In the genomic region with DNA sequence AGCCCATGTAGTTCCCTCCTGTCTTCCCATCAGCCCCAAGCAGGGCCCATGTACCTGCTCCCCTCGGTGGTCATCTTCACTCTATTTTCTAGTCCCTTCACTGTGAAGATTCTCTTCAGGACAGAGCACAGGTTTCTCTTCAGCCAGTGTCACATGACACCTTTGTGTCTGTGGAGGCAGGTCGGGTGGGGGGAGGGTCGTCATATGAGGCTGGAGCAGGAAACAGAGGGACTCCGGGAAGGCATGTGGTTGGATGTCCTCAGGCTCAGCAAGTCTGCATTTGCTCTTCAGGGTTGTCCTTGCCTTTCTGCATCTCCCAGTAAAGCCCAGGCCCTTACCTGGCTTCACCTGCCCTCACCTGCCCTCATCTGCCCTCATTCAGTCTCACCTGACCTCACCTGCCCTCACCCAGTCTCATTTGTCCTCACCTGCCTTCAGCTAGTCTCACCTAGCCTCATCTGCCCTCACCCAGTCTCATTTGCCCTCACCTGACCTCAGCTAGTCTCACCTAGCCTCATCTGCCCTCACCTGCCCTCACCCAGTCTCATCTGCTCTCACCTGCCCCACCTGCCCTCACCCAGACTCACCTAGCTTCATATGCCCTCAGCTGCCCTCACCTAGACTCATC, we compare ENCODE assay signal across 19 cellular contexts.
DNase-seq lines count a peak whose midpoint lies in the region; ATAC-seq, FAIRE-seq and TF ChIP-seq lines count a peak whose summit lies in the region.
"Had no signal": no experiment of that assay in that cellular context is flagged by ENCODE, and none has a peak within 500 bp of the region (broad histone marks: within the 10 kb centered on the region; RNA-seq: fewer than 3 reads in every experiment).

No MANE protein-coding gene starts in this region.

- TF ChIP-seq RAD21 in K562 (CRISPR knock-in tag; conservative IDR thresholded peaks at IDR 0.05 in 1 of 2, IDR thresholded peaks at IDR 0.05 in 1 of 2) = no peak

- H3K4me2 ChIP-seq in K562 (ENCODE audit: insufficient read depth, low read length) = no peak overlapping the region

- 5% methylated on average over 4 of the region's 4 CpGs for WGBS in K562 (ENCODE audit: insufficient coverage, low coverage, missing lambda C conversion rate)
- WGBS in thyroid gland, 2 donors = 21 to 22% methylated on average over 4 of the region's 4 CpGs

- no peaks in the 10 kb centered on the region for H3K9me1 ChIP-seq in K562 (ENCODE audit: control insufficient read depth, insufficient read depth, low read length)

- H3K9me3 ChIP-seq in K562 (replicated peaks; ENCODE audit: control insufficient read depth, insufficient read depth, low read depth, low read length) (no peaks in the 10 kb centered on the region), mucosa of descending colon (no peaks in the 10 kb centered on the region), thyroid gland (no peaks in the 10 kb centered on the region), breast epithelium (peaks cover 6% of the 10 kb centered on the region in 2 donors)
- H3K9me3 ChIP-seq: Peyer's patch, sigmoid colon, SJSA1 had no signal

- CTCF ChIA-PET in K562 (lab: Yijun Ruan, JAX; ENCODE audit: low intra/inter-chr PET ratio) = interaction anchor here (0.6 kb wide), 1 partner anchor 232 kb away, joined by 3 read pairs; no protein-coding TSS in a partner anchor

- FAIRE-seq in K562 (lab: Jason Lieb, UNC) = no peak
- FAIRE-seq: GM12892 had no signal

- ATAC-seq in K562 (no peak), mucosa of descending colon (peak; percentile 26), GM21723 (IDR thresholded peaks at IDR 0.05; ENCODE audit: unreplicated experiment) (no peak)

- H3K27ac ChIP-seq in K562 (ENCODE audit: extremely low read depth, low read depth, low read length) (no peak overlapping the region), thyroid gland (no peak overlapping the region), breast epithelium (no peak overlapping the region)
- H3K27ac ChIP-seq: cardiac muscle cell, Peyer's patch, sigmoid colon, SJSA1 had no signal

- H3K9ac ChIP-seq in K562 (ENCODE audit: insufficient read depth in 1 of 2, low read depth in 2 of 2, low read length in 2 of 2) = no peak overlapping the region

- intact Hi-C loops in K562 (cut with micrococcal nuclease) (no loop called here), mucosa of descending colon (cut with DNase I, micrococcal nuclease) (no loop called here), thyroid gland (cut with DNase I) (no loop called here), breast epithelium (cut with DNase I; ENCODE audit: low total_unique reads) (no loop called here)

- H3K36me3 ChIP-seq in K562 (ENCODE audit: control insufficient read depth, insufficient read depth, low read length) (no peaks in the 10 kb centered on the region), mucosa of descending colon (ENCODE audit: low read depth) (no peaks in the 10 kb centered on the region), thyroid gland (no peaks in the 10 kb centered on the region), breast epithelium (no peaks in the 10 kb centered on the region)
- H3K36me3 ChIP-seq: cardiac muscle cell, Peyer's patch, sigmoid colon, SJSA1 had no signal

- no peak for TF ChIP-seq EP300 in K562 (IDR thresholded peaks at IDR 0.05; ENCODE audit: low read length)

- in situ Hi-C loops in K562 (cut with MboI) = no loop called here

- TF ChIP-seq POLR2A in K562 (conservative IDR thresholded peaks at IDR 0.05) = no peak
- no peak for TF ChIP-seq POLR2A in thyroid gland (IDR thresholded peaks at IDR 0.05)
- TF ChIP-seq POLR2A in breast epithelium (IDR thresholded peaks at IDR 0.05) = no peak

- POLR2A ChIA-PET in K562 (lab: Yijun Ruan, JAX) = no interaction called here

- no peak overlapping the region for H2AFZ ChIP-seq in K562 (ENCODE audit: low read depth, low read length)

- H3K27me3 ChIP-seq in K562 (ENCODE audit: control insufficient read depth in 2 of 2, insufficient read depth in 2 of 2, low read length in 2 of 2) (peaks cover 0 to 4% of the 10 kb centered on the region in 2 experiments; a peak in 1 of 5 replicates), thyroid gland (no peaks in the 10 kb centered on the region), breast epithelium (no peaks in the 10 kb centered on the region)
- H3K27me3 ChIP-seq: cardiac muscle cell, Peyer's patch, sigmoid colon, SJSA1 had no signal

- no peak for TF ChIP-seq CTCF in LNCaP clone FGC (IDR thresholded peaks at IDR 0.05; ENCODE audit: control insufficient read depth, extremely low read depth, insufficient read depth)
- no peak for TF ChIP-seq CTCF in K562 (IDR thresholded peaks at IDR 0.05 in 2 of 3, conservative IDR thresholded peaks at IDR 0.05 in 1 of 3; ENCODE audit: insufficient read depth in 2 of 3, low read depth in 1 of 3, low read length in 3 of 3)
- TF ChIP-seq CTCF in mucosa of descending colon (IDR thresholded peaks at IDR 0.05) = no peak
- TF ChIP-seq CTCF in thyroid gland (IDR thresholded peaks at IDR 0.05) = no peak
- TF ChIP-seq CTCF in breast epithelium (IDR thresholded peaks at IDR 0.05) = no peak

- H4K20me1 ChIP-seq in K562 (replicated peaks; ENCODE audit: control insufficient read depth, insufficient read depth, low read length) = no peaks in the 10 kb centered on the region

- no peak overlapping the region for H3K4me3 ChIP-seq in LNCaP clone FGC (ENCODE audit: low read depth, low read length)
- H3K4me3 ChIP-seq in K562 = no peak overlapping the region
- no peak overlapping the region for H3K4me3 ChIP-seq in mucosa of descending colon
- no peak overlapping the region for H3K4me3 ChIP-seq in thyroid gland (replicated peaks in 1 of 3)
- H3K4me3 ChIP-seq in breast epithelium = no peak overlapping the region
- H3K4me3 ChIP-seq: cardiac muscle cell, Peyer's patch, sigmoid colon, SJSA1 had no signal

- H3K79me2 ChIP-seq in K562 (ENCODE audit: control insufficient read depth, insufficient read depth, low read length) = no peaks in the 10 kb centered on the region

- BruUV-seq in K562 (replicated peaks; lab: Mats Ljungman, UMichigan) = no TSS peak

- no peaks in the 10 kb centered on the region for H3K4me1 ChIP-seq in K562 (replicated peaks in 1 of 2; ENCODE audit: control insufficient read depth in 2 of 2, insufficient read depth in 2 of 2, low read length in 2 of 2)
- no peaks in the 10 kb centered on the region for H3K4me1 ChIP-seq in mucosa of descending colon (ENCODE audit: low read depth)
- H3K4me1 ChIP-seq in thyroid gland = no peaks in the 10 kb centered on the region
- no peaks in the 10 kb centered on the region for H3K4me1 ChIP-seq in breast epithelium
- H3K4me1 ChIP-seq: Peyer's patch, sigmoid colon, SJSA1 had no signal

- DNase-seq in DMS153 (lab: John Stamatoyannopoulos, UW) = peak; percentile 79
- peak; percentile 11 for DNase-seq in LNCaP clone FGC (ENCODE audit: low read depth)
- no peak for DNase-seq in K562 (ENCODE audit: extremely low read depth in 1 of 4, low spot score in 3 of 4)
- no peak for DNase-seq in mucosa of descending colon
- DNase-seq in NCI-H1092 treated with DMSO at 0.1 percent for 48 hours (lab: John Stamatoyannopoulos, UW) = no peak
- no peak for DNase-seq in thyroid gland
- no peak for DNase-seq in breast epithelium (ENCODE audit: low spot score in 2 of 2)
- DNase-seq: activated CD4-positive, alpha-beta T cell treated with anti-CD3 and anti-CD28 coated beads, Interleukin-2, amount 10 ng/mL, durations not matched to agents 7 days and 5 days; activated CD8-positive, alpha-beta memory T cell treated with anti-CD3 and anti-CD28 coated beads, Interleukin-2, amount 50 U/mL, for 4 hours; dermis blood vessel endothelial cell; hippocampal formation; naive B cell; NCI-H345; Peyer's patch; sigmoid colon had no signal

TF ChIP-seq in K562, 482 proteins besides CTCF, POLR2A, EP300 and RAD21:
- TF ChIP-seq, protein P1, sequence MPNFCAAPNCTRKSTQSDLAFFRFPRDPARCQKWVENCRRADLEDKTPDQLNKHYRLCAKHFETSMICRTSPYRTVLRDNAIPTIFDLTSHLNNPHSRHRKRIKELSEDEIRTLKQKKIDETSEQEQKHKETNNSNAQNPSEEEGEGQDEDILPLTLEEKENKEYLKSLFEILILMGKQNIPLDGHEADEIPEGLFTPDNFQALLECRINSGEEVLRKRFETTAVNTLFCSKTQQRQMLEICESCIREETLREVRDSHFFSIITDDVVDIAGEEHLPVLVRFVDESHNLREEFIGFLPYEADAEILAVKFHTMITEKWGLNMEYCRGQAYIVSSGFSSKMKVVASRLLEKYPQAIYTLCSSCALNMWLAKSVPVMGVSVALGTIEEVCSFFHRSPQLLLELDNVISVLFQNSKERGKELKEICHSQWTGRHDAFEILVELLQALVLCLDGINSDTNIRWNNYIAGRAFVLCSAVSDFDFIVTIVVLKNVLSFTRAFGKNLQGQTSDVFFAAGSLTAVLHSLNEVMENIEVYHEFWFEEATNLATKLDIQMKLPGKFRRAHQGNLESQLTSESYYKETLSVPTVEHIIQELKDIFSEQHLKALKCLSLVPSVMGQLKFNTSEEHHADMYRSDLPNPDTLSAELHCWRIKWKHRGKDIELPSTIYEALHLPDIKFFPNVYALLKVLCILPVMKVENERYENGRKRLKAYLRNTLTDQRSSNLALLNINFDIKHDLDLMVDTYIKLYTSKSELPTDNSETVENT (CRISPR knock-in tag; IDR thresholded peaks at IDR 0.05) = no peak
- no peak for TF ChIP-seq ETS2 (tag; IDR thresholded peaks at IDR 0.05; ENCODE audit: borderline replicate concordance, poor library complexity, severe bottlenecking)
- TF ChIP-seq, protein P2, sequence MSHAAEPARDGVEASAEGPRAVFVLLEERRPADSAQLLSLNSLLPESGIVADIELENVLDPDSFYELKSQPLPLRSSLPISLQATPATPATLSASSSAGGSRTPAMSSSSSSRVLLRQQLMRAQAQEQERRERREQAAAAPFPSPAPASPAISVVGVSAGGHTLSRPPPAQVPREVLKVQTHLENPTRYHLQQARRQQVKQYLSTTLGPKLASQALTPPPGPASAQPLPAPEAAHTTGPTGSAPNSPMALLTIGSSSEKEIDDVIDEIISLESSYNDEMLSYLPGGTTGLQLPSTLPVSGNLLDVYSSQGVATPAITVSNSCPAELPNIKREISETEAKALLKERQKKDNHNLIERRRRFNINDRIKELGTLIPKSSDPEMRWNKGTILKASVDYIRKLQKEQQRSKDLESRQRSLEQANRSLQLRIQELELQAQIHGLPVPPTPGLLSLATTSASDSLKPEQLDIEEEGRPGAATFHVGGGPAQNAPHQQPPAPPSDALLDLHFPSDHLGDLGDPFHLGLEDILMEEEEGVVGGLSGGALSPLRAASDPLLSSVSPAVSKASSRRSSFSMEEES (CRISPR knock-in tag; IDR thresholded peaks at IDR 0.05) = peak; percentile 28; the same call in 1 of the 2 replicates

Comparison
In these comparisons a context has a peak if more than half of its experiments do, and no peak if none do; other contexts are left out.
1. DNase-seq: peak in DMS153 (single experiment) and LNCaP clone FGC (single experiment); none in K562 (0 of 4), mucosa of descending colon (0 of 3), NCI-H1092 treated with DMSO at 0.1 percent for 48 hours (single experiment), thyroid gland (0 of 2) and breast epithelium (0 of 2).